Comparison of ENCODE assay signal across 1 cellular context in genomic region chr12:1369460-1369859, GRCh38.
TF ChIP-seq lines count a peak whose summit lies in the region.

No MANE protein-coding gene starts in this region.

TF ChIP-seq in SK-N-SH treated with all-trans-retinoic acid at 6 μM for 48 hours, 23 proteins besides CTCF, POLR2A, EP300 and RAD21 (continued from another document):
- TF ChIP-seq, protein P1, sequence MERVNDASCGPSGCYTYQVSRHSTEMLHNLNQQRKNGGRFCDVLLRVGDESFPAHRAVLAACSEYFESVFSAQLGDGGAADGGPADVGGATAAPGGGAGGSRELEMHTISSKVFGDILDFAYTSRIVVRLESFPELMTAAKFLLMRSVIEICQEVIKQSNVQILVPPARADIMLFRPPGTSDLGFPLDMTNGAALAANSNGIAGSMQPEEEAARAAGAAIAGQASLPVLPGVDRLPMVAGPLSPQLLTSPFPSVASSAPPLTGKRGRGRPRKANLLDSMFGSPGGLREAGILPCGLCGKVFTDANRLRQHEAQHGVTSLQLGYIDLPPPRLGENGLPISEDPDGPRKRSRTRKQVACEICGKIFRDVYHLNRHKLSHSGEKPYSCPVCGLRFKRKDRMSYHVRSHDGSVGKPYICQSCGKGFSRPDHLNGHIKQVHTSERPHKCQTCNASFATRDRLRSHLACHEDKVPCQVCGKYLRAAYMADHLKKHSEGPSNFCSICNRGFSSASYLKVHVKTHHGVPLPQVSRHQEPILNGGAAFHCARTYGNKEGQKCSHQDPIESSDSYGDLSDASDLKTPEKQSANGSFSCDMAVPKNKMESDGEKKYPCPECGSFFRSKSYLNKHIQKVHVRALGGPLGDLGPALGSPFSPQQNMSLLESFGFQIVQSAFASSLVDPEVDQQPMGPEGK (CRISPR knock-in tag; IDR thresholded peaks at IDR 0.05; ENCODE audit: borderline replicate concordance), result no peak
- TF ChIP-seq OSR1 (CRISPR knock-in tag; IDR thresholded peaks at IDR 0.05) (no peak), SNAI2 (CRISPR knock-in tag; IDR thresholded peaks at IDR 0.05) (no peak), TOX (CRISPR knock-in tag; IDR thresholded peaks at IDR 0.05; ENCODE audit: borderline replicate concordance) (no peak), TCF4 (CRISPR knock-in tag; IDR thresholded peaks at IDR 0.05; ENCODE audit: borderline replicate concordance) (no peak)
